Comparison of ENCODE assay signal across 24 cellular contexts in genomic region chr21:21291883-21292569, GRCh38.
"Had no signal": no experiment of that assay in that cellular context is flagged by ENCODE, and none has a peak within 500 bp of the region (broad histone marks: within the 10 kb centered on the region; RNA-seq: fewer than 3 reads in every experiment).

No MANE protein-coding gene starts in this region.

- H3K27ac ChIP-seq: colonic mucosa, epithelial cell of prostate, esophagus squamous epithelium, gastrocnemius medialis, heart right ventricle, left lung, lower lobe of right lung had no signal

- H3K27me3 ChIP-seq: colonic mucosa, esophagus squamous epithelium, gastrocnemius medialis, heart right ventricle, left lung had no signal

- H3K9me3 ChIP-seq: colonic mucosa, esophagus squamous epithelium, gastrocnemius medialis, heart right ventricle, left lung, lower lobe of right lung had no signal

- H3K36me3 ChIP-seq: colonic mucosa, esophagus squamous epithelium, gastrocnemius medialis, heart right ventricle, left lung, lower lobe of right lung had no signal

- DNase-seq: colonic mucosa; cortex of kidney; effector CD8-positive, alpha-beta T cell; effector memory CD8-positive, alpha-beta T cell; endodermal cell; erythroblast; esophagus squamous epithelium; foreskin fibroblast; foreskin melanocyte; gastrocnemius medialis; glutamatergic neuron; head of caudate nucleus; heart right ventricle; hippocampal formation; immature natural killer cell; left cardiac atrium; left lung; left ventricle myocardium superior; lower lobe of right lung; mesenchymal stem cell; midbrain; naive thymus-derived CD4-positive, alpha-beta T cell; natural killer cell had no signal

- H3K4me3 ChIP-seq: colonic mucosa, esophagus squamous epithelium, gastrocnemius medialis, heart right ventricle, left lung, lower lobe of right lung had no signal

- H3K4me1 ChIP-seq: colonic mucosa, esophagus squamous epithelium, gastrocnemius medialis, heart right ventricle, left lung, lower lobe of right lung had no signal
